13 cellular contexts compared by ENCODE assay signal in genomic region chr13:33355470-33355869, GRCh38.
DNase-seq lines count a peak whose midpoint lies in the region; ATAC-seq and TF ChIP-seq lines count a peak whose summit lies in the region.
"Had no signal": no experiment of that assay in that cellular context is flagged by ENCODE, and none has a peak within 500 bp of the region (broad histone marks: within the 10 kb centered on the region; RNA-seq: fewer than 3 reads in every experiment).

No MANE protein-coding gene starts in this region.

- intact Hi-C loops in sigmoid colon (cut with DNase I), result no loop called here

- H3K27ac ChIP-seq in sigmoid colon, result peak overlapping the region; percentile 16 to 48 (median 33)
- H3K27ac ChIP-seq: parathyroid adenoma had no signal

- H3K9me3 ChIP-seq in sigmoid colon, result no peaks in the 10 kb centered on the region

- DNase-seq in G401 (ENCODE audit: low spot score), result peak; percentile 13
- peak; percentile 3 for DNase-seq in OCI-M1 (lab: John Stamatoyannopoulos, UW)
- peak; percentile 49 for DNase-seq in fibroblast of the conjunctiva (ENCODE audit: low read depth)
- peak; percentile 71 for DNase-seq in sigmoid colon
- no peak for DNase-seq in ACHN
- DNase-seq: amniotic stem cell; effector memory CD8-positive, alpha-beta T cell; SHP77; stimulated activated CD4-positive, alpha-beta T cell treated with anti-CD3 and anti-CD28 coated beads, Interleukin-4, amount 100 ng/mL, for 24 hours had no signal

- no peaks in the 10 kb centered on the region for H3K27me3 ChIP-seq in sigmoid colon

- no peak for TF ChIP-seq POLR2A in sigmoid colon (IDR thresholded peaks at IDR 0.05)

- in situ Hi-C loops in G401 (cut with HindIII; ENCODE audit: low sequenced_read_pairs), result no loop called here
- in situ Hi-C loops in ACHN (cut with HindIII; ENCODE audit: low pct_ligation_motif_present, low pct_unique_long_range_greater_than_20kb, low sequenced_read_pairs), result no loop called here

- no peak for ATAC-seq in GM21390 (IDR thresholded peaks at IDR 0.05; ENCODE audit: unreplicated experiment)
- no peak for ATAC-seq in GM18511 (IDR thresholded peaks at IDR 0.05; ENCODE audit: unreplicated experiment)
- no peak for ATAC-seq in GM19351 (IDR thresholded peaks at IDR 0.05; ENCODE audit: unreplicated experiment)
- ATAC-seq: effector memory CD8-positive, alpha-beta T cell had no signal

- peak in 2 of 4 donors; percentile 32 to 66 for TF ChIP-seq EP300 in sigmoid colon (IDR thresholded peaks at IDR 0.05)

- H3K36me3 ChIP-seq in sigmoid colon, result no peaks in the 10 kb centered on the region

- H3K4me1 ChIP-seq in sigmoid colon, result peaks cover 0 to 13% (median 6%) of the 10 kb centered on the region in 4 donors
- H3K4me1 ChIP-seq: parathyroid adenoma had no signal

- WGBS in sigmoid colon, 2 donors, result 92 to 94% methylated on average over 2 of the region's 2 CpGs

- no peak overlapping the region for H3K4me3 ChIP-seq in sigmoid colon

- TF ChIP-seq CTCF in sigmoid colon (IDR thresholded peaks at IDR 0.05), result no peak
